ENCODE assay signal across 8 cellular contexts in genomic region chr2:95208101-95208500, GRCh38. TPM values are rescaled to one million over a fixed set of nuclear protein-coding genes. Genes with fewer than 3 reads are reported as not detected.
A peak's percentile ranks its signal among the peaks of the same experiment; 100 is the strongest.
DNase-seq lines count a peak whose midpoint lies in the region; ATAC-seq and TF ChIP-seq lines count a peak whose summit lies in the region.

No MANE protein-coding gene starts in this region.

- H3K4me1 Mint-ChIP-seq in Caco-2 (ENCODE audit: low read depth, unreplicated experiment) = peaks cover 7% of the 10 kb centered on the region

- H3K36me3 ChIP-seq in Caco-2 (ENCODE audit: control insufficient read depth, insufficient read depth, low read length) (no peaks in the 10 kb centered on the region; the same call in 1 of the 2 replicates), OCI-LY7 (ENCODE audit: insufficient read depth, low read length) (peaks cover 21% of the 10 kb centered on the region), parathyroid adenoma (ENCODE audit: control insufficient read depth, insufficient read depth, low read length) (no peaks in the 10 kb centered on the region)

- H3K36me3 Mint-ChIP-seq in Caco-2 (ENCODE audit: insufficient read depth, unreplicated experiment) = peaks cover 3% of the 10 kb centered on the region

- H3K27me3 ChIP-seq in Caco-2 (replicated peaks; ENCODE audit: control insufficient read depth, insufficient read depth, low read length) (no peaks in the 10 kb centered on the region), parathyroid adenoma (ENCODE audit: control insufficient read depth, insufficient read depth, low read length) (no peaks in the 10 kb centered on the region)

- DNase-seq in Caco-2 (no peak), OCI-LY7 (ENCODE audit: low spot score) (no peak), epithelial cell of proximal tubule (ENCODE audit: low read depth) (no peak), KG1 (lab: John Stamatoyannopoulos, UW) (no peak)

- peak overlapping the region; percentile 99 for H2AFZ ChIP-seq in OCI-LY7 (ENCODE audit: low read length)
- peak overlapping the region; percentile 99 for H2AFZ ChIP-seq in parathyroid adenoma

- no peak for TF ChIP-seq CTCF in Caco-2 (IDR thresholded peaks at IDR 0.05; ENCODE audit: insufficient read depth in 1 of 2, low read depth in 1 of 2, low read length in 1 of 2, severe bottlenecking in 1 of 2, unreplicated experiment in 1 of 2)
- TF ChIP-seq CTCF in OCI-LY7 (conservative IDR thresholded peaks at IDR 0.05; ENCODE audit: low read length) = no peak
- no peak for TF ChIP-seq CTCF in epithelial cell of proximal tubule (conservative IDR thresholded peaks at IDR 0.05; ENCODE audit: low read depth, low read length)
- no peak for TF ChIP-seq CTCF in parathyroid adenoma (IDR thresholded peaks at IDR 0.05)

- H4K20me1 ChIP-seq in OCI-LY7 (ENCODE audit: insufficient read depth, low read length) = no peaks in the 10 kb centered on the region

- H3K9ac ChIP-seq in parathyroid adenoma = no peak overlapping the region

- no peak overlapping the region for H3K27ac Mint-ChIP-seq in Caco-2 (ENCODE audit: unreplicated experiment)

- H3K27ac ChIP-seq in OCI-LY7 (ENCODE audit: low read depth, low read length, poor library complexity, severe bottlenecking) = no peak overlapping the region
- H3K27ac ChIP-seq in parathyroid adenoma = peak overlapping the region; percentile 79

- POLR2A ChIA-PET in Caco-2 (lab: Charles Lee) = no interaction called here
- POLR2A ChIA-PET in OCI-LY7 (lab: Charles Lee) = no interaction called here

- no peaks in the 10 kb centered on the region for H3K4me1 ChIP-seq in Caco-2
- H3K4me1 ChIP-seq in OCI-LY7 (ENCODE audit: insufficient read depth, low read length, poor library complexity, severe bottlenecking) = peaks cover 4% of the 10 kb centered on the region
- H3K4me1 ChIP-seq in parathyroid adenoma = peaks cover 3% of the 10 kb centered on the region

- intact Hi-C loops in Caco-2 (cut with micrococcal nuclease; ENCODE audit: unreplicated experiment) = no loop called here
- intact Hi-C loops in OCI-LY7 (cut with micrococcal nuclease; ENCODE audit: unreplicated experiment) = no loop called here

- peak overlapping the region; percentile 68 for H3K4me2 ChIP-seq in OCI-LY7 (ENCODE audit: low read length)
- H3K4me2 ChIP-seq in parathyroid adenoma (ENCODE audit: low read length) = peak overlapping the region; percentile 86

- H3K9me2 ChIP-seq in OCI-LY7 (ENCODE audit: insufficient read depth, low read length) = no peaks in the 10 kb centered on the region

- CTCF ChIA-PET in Caco-2 (lab: Charles Lee) = interaction anchor here (0.6 kb wide), 1 partner anchor 8 kb away, joined by 3 read pairs; no protein-coding TSS in a partner anchor
- CTCF ChIA-PET in OCI-LY7 (lab: Charles Lee; ENCODE audit: unreplicated experiment) = no interaction called here

- H3K79me2 ChIP-seq in OCI-LY7 (ENCODE audit: insufficient read depth, low read depth, low read length) = no peaks in the 10 kb centered on the region
- no peaks in the 10 kb centered on the region for H3K79me2 ChIP-seq in parathyroid adenoma

- ATAC-seq in HG02870 (IDR thresholded peaks at IDR 0.05; ENCODE audit: unreplicated experiment) (no peak), GM19452 (IDR thresholded peaks at IDR 0.05; ENCODE audit: unreplicated experiment) (no peak), GM18517 (IDR thresholded peaks at IDR 0.05; ENCODE audit: unreplicated experiment) (no peak)

- H3K4me3 Mint-ChIP-seq in Caco-2 (ENCODE audit: unreplicated experiment) = peak overlapping the region; percentile 75

- H3K4me3 ChIP-seq in Caco-2 (ENCODE audit: low read depth, low read length) = peak overlapping the region; percentile 61
- H3K4me3 ChIP-seq in OCI-LY7 (ENCODE audit: low read depth, low read length, poor library complexity, severe bottlenecking) = peak overlapping the region; percentile 83
- peak overlapping the region; percentile 69 for H3K4me3 ChIP-seq in epithelial cell of proximal tubule (ENCODE audit: low read depth, low read length)
- peak overlapping the region; percentile 74 for H3K4me3 ChIP-seq in parathyroid adenoma (ENCODE audit: low read depth, low read length)

- H3K9me3 ChIP-seq in Caco-2 (no peaks in the 10 kb centered on the region; the same call in none of the 2 replicates), OCI-LY7 (ENCODE audit: low read length) (peaks cover 25% of the 10 kb centered on the region; the same call in 1 of the 2 replicates), parathyroid adenoma (ENCODE audit: control insufficient read depth, low read length) (no peaks in the 10 kb centered on the region)

- H3K27me3 Mint-ChIP-seq in Caco-2 (ENCODE audit: insufficient read depth, unreplicated experiment) = no peaks in the 10 kb centered on the region

- peaks cover 30% of the 10 kb centered on the region for H3K9me3 Mint-ChIP-seq in Caco-2 (ENCODE audit: unreplicated experiment)

- BruUV-seq in Caco-2 (replicated peaks; lab: Mats Ljungman, UMichigan) (no TSS peak), OCI-LY7 (replicated peaks; lab: Mats Ljungman, UMichigan) (no TSS peak)

RNA-seq across cellular contexts. Expression of gene ZNF892, which starts 0.8 kb away (rescaled TPM):
- 3.4 and 3.5 TPM in 2 replicates for total RNA-seq in Caco-2 (2022)
- 3.1 and 4.7 TPM in 2 replicates for total RNA-seq in OCI-LY7 (2014; rRNA removed; shearing (Covaris generic))
- 2.9 and 4.6 TPM in 2 replicates for total RNA-seq in OCI-LY7 (2022)
- total RNA-seq in epithelial cell of proximal tubule = 3.4 and 7.1 TPM in 2 replicates

RNA-seq across cellular contexts. Expression of gene ZNF2, which starts 42.5 kb away (rescaled TPM):
- total RNA-seq in Caco-2 (2022) (3.8 and 4.2 TPM in 2 replicates), OCI-LY7 (2022) (3.4 and 3.7 TPM in 2 replicates), epithelial cell of proximal tubule (2.0 and 3.7 TPM in 2 replicates)
- total RNA-seq in OCI-LY7 (2014; rRNA removed; shearing (Covaris generic)) = 1.6 and 4.6 TPM in 2 replicates

RNA-seq across cellular contexts. Expression of gene ZNF514, which starts 48.5 kb away (rescaled TPM):
- total RNA-seq in Caco-2 (2022) = 20.0 and 21.9 TPM in 2 replicates
- 6.2 and 9.7 TPM in 2 replicates for total RNA-seq in OCI-LY7 (2014; rRNA removed; shearing (Covaris generic))
- total RNA-seq in OCI-LY7 (2022) = 12.8 and 15.3 TPM in 2 replicates
- 4.1 and 5.2 TPM in 2 replicates for total RNA-seq in epithelial cell of proximal tubule
